ENCODE assay signal across 40 cellular contexts in the genomic region with DNA sequence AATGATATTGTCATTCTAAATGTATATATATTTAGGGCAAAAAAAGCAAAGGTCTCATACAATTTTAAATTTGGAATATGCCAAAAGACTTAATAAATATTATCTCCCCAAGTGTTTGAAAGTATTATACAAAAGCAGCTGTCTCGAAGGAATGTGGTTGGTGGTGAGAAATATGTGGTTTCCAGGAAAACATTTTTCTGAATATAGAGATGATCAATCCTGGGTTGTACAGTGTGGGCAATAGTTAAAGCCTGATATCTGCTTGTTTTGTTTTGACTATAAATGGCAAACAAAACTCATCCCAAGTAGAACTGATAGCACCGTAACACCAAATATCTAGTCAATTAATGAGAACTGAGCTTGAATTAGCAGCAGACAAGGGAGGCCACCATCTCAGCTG.
"Had no signal": no experiment of that assay in that cellular context is flagged by ENCODE, and none has a peak within 500 bp of the region (broad histone marks: within the 10 kb centered on the region; RNA-seq: fewer than 3 reads in every experiment).

No MANE protein-coding gene starts in this region.

- H3K27ac Mint-ChIP-seq: activated B cell treated with CpG ODN at 0.5 μM for 24 hours; activated CD8-positive, alpha-beta memory T cell treated with anti-CD3 and anti-CD28 coated beads, Interleukin-2, amount 10 ng/mL, durations not matched to agents 7 days and 5 days; activated CD8-positive, alpha-beta T cell treated with anti-CD3 and anti-CD28 coated beads, Interleukin-2, amount 10 ng/mL, durations not matched to agents 7 days and 5 days; activated naive CD4-positive, alpha-beta T cell treated with anti-CD3 and anti-CD28 coated beads for 36 hours; activated naive CD4-positive, alpha-beta T cell treated with anti-CD3 and anti-CD28 coated beads, Interleukin-2, amount 50 U/mL, for 24 hours; activated naive CD8-positive, alpha-beta T cell treated with anti-CD3 and anti-CD28 coated beads for 36 hours; activated naive CD8-positive, alpha-beta T cell treated with anti-CD3 and anti-CD28 coated beads, Interleukin-2, amount 50 U/mL, for 24 hours; activated T-helper 1 cell treated with anti-CD3 and anti-CD28 coated beads, Interleukin-12 subunit alpha, Interleukin-12 subunit beta, Interleukin-2, Interleukin-4 antibody, amounts not matched to agents 30 ng/mL and 10 ng/mL and 1 ng/mL, durations not matched to agents 14 hours and 24 hours and 36 hours; activated T-helper 2 cell treated with anti-CD3 and anti-CD28 coated beads, Interferon-gamma antibody, Interleukin-2, Interleukin-4, amounts not matched to agents 10 μg/mL and 5 μg/mL and 100 μg/mL, durations not matched to agents 14 hours and 24 hours and 36 hours; dendritic cell treated with granulocyte-macrophage colony-stimulating factor and Interleukin-4, amounts not matched to agents 40 ng/mL and 50 ng/mL, for 4 days; endodermal cell; T-helper 17 cell; T-helper 2 cell treated with Interferon-gamma antibody and Interleukin-4, amounts not matched to agents 5 μg/mL and 100 μg/mL, for 36 hours had no signal

- H3K36me3 Mint-ChIP-seq: activated CD8-positive, alpha-beta memory T cell treated with anti-CD3 and anti-CD28 coated beads, Interleukin-2, amount 10 ng/mL, durations not matched to agents 7 days and 5 days; activated naive CD4-positive, alpha-beta T cell treated with anti-CD3 and anti-CD28 coated beads, Interleukin-2, amount 50 U/mL, for 24 hours; activated naive CD8-positive, alpha-beta T cell treated with anti-CD3 and anti-CD28 coated beads for 36 hours had no signal

- H3K27ac ChIP-seq: adrenal gland, body of pancreas, cardiac muscle cell, coronary artery, dorsolateral prefrontal cortex, esophagus muscularis mucosa, foreskin keratinocyte, gastrocnemius medialis, heart left ventricle, WERI-Rb-1 had no signal

- H3K4me1 ChIP-seq: adrenal gland, body of pancreas, foreskin keratinocyte, gastrocnemius medialis had no signal

- H3K9me3 Mint-ChIP-seq: activated naive CD4-positive, alpha-beta T cell treated with anti-CD3 and anti-CD28 coated beads for 36 hours; activated naive CD4-positive, alpha-beta T cell treated with anti-CD3 and anti-CD28 coated beads, Interleukin-2, amount 50 U/mL, for 24 hours; activated naive CD8-positive, alpha-beta T cell treated with anti-CD3 and anti-CD28 coated beads for 36 hours; activated T-helper 1 cell treated with anti-CD3 and anti-CD28 coated beads, Interleukin-12 subunit alpha, Interleukin-12 subunit beta, Interleukin-2, Interleukin-4 antibody, amounts not matched to agents 30 ng/mL and 10 ng/mL and 1 ng/mL, durations not matched to agents 14 hours and 24 hours and 36 hours; activated T-helper 2 cell treated with anti-CD3 and anti-CD28 coated beads, Interferon-gamma antibody, Interleukin-2, Interleukin-4, amounts not matched to agents 10 μg/mL and 5 μg/mL and 100 μg/mL, durations not matched to agents 14 hours and 24 hours and 36 hours; endodermal cell; T-helper 2 cell treated with Interferon-gamma antibody and Interleukin-4, amounts not matched to agents 5 μg/mL and 100 μg/mL, for 36 hours had no signal

- H3K9me3 ChIP-seq: adrenal gland, body of pancreas, esophagus muscularis mucosa, gastrocnemius medialis had no signal

- H3K27me3 ChIP-seq: adrenal gland, body of pancreas, cardiac muscle cell, dorsolateral prefrontal cortex, esophagus muscularis mucosa, gastrocnemius medialis, heart left ventricle had no signal

- ATAC-seq: activated CD4-positive, CD25-positive, alpha-beta regulatory T cell treated with anti-CD3 and anti-CD28 coated beads, Interleukin-2, amount 50 U/mL, for 24 hours; activated CD8-positive, alpha-beta memory T cell treated with anti-CD3 and anti-CD28 coated beads, Interleukin-2, amount 10 ng/mL, durations not matched to agents 7 days and 5 days; activated CD8-positive, alpha-beta T cell treated with anti-CD3 and anti-CD28 coated beads, Interleukin-2, amount 10 ng/mL, durations not matched to agents 7 days and 5 days; activated naive CD8-positive, alpha-beta T cell treated with anti-CD3 and anti-CD28 coated beads, Interleukin-2, amount 50 U/mL, for 24 hours; body of pancreas; foreskin keratinocyte; gastrocnemius medialis; heart left ventricle; T-helper 17 cell had no signal

- H3K27me3 Mint-ChIP-seq: activated B cell treated with CpG ODN at 0.5 μM for 24 hours; activated CD8-positive, alpha-beta memory T cell treated with anti-CD3 and anti-CD28 coated beads, Interleukin-2, amount 10 ng/mL, durations not matched to agents 7 days and 5 days; activated naive CD4-positive, alpha-beta T cell treated with anti-CD3 and anti-CD28 coated beads, Interleukin-2, amount 50 U/mL, for 24 hours; activated naive CD8-positive, alpha-beta T cell treated with anti-CD3 and anti-CD28 coated beads for 36 hours; activated naive CD8-positive, alpha-beta T cell treated with anti-CD3 and anti-CD28 coated beads, Interleukin-2, amount 50 U/mL, for 24 hours; dendritic cell treated with granulocyte-macrophage colony-stimulating factor and Interleukin-4, amounts not matched to agents 40 ng/mL and 50 ng/mL, for 4 days had no signal

- H3K4me3 Mint-ChIP-seq: activated B cell treated with CpG ODN at 0.5 μM for 24 hours; activated CD8-positive, alpha-beta memory T cell treated with anti-CD3 and anti-CD28 coated beads, Interleukin-2, amount 10 ng/mL, durations not matched to agents 7 days and 5 days; activated CD8-positive, alpha-beta T cell treated with anti-CD3 and anti-CD28 coated beads, Interleukin-2, amount 10 ng/mL, durations not matched to agents 7 days and 5 days; activated naive CD4-positive, alpha-beta T cell treated with anti-CD3 and anti-CD28 coated beads for 36 hours; activated naive CD4-positive, alpha-beta T cell treated with anti-CD3 and anti-CD28 coated beads, Interleukin-2, amount 50 U/mL, for 24 hours; activated naive CD8-positive, alpha-beta T cell treated with anti-CD3 and anti-CD28 coated beads for 36 hours; activated naive CD8-positive, alpha-beta T cell treated with anti-CD3 and anti-CD28 coated beads, Interleukin-2, amount 50 U/mL, for 24 hours; activated T-helper 1 cell treated with anti-CD3 and anti-CD28 coated beads, Interleukin-12 subunit alpha, Interleukin-12 subunit beta, Interleukin-2, Interleukin-4 antibody, amounts not matched to agents 30 ng/mL and 10 ng/mL and 1 ng/mL, durations not matched to agents 14 hours and 24 hours and 36 hours; dendritic cell treated with granulocyte-macrophage colony-stimulating factor and Interleukin-4, amounts not matched to agents 40 ng/mL and 50 ng/mL, for 4 days; endodermal cell; T-helper 17 cell; T-helper 2 cell treated with Interferon-gamma antibody and Interleukin-4, amounts not matched to agents 5 μg/mL and 100 μg/mL, for 36 hours had no signal

- H3K4me3 ChIP-seq: adrenal gland, body of pancreas, cardiac muscle cell, coronary artery, dorsolateral prefrontal cortex, esophagus muscularis mucosa, gastrocnemius medialis, heart left ventricle had no signal

- H3K4me1 Mint-ChIP-seq: activated B cell treated with CpG ODN at 0.5 μM for 24 hours; activated naive CD4-positive, alpha-beta T cell treated with anti-CD3 and anti-CD28 coated beads, Interleukin-2, amount 50 U/mL, for 24 hours; activated naive CD8-positive, alpha-beta T cell treated with anti-CD3 and anti-CD28 coated beads, Interleukin-2, amount 50 U/mL, for 24 hours; endodermal cell; T-helper 17 cell had no signal

- DNase-seq: activated B cell treated with CpG ODN at 0.5 μM for 24 hours; activated CD4-positive, alpha-beta T cell treated with anti-CD3 and anti-CD28 coated beads for 48 hours; activated CD4-positive, alpha-beta T cell treated with anti-CD3 and anti-CD28 coated beads, Interleukin-2, amount 50 U/mL, for 1 hour; activated CD4-positive, alpha-beta T cell treated with anti-CD3 and anti-CD28 coated beads, Interleukin-2, amount 50 U/mL, for 48 hours; activated CD8-positive, alpha-beta memory T cell treated with anti-CD3 and anti-CD28 coated beads, Interleukin-2, amount 10 ng/mL, durations not matched to agents 7 days and 5 days; activated CD8-positive, alpha-beta memory T cell treated with anti-CD3 and anti-CD28 coated beads, Interleukin-2, amount 50 U/mL, for 4 hours; activated CD8-positive, alpha-beta T cell treated with anti-CD3 and anti-CD28 coated beads, Interleukin-2, amount 10 ng/mL, durations not matched to agents 7 days and 5 days; activated effector memory CD4-positive, alpha-beta T cell treated with anti-CD3 and anti-CD28 coated beads, Interleukin-2, amount 50 U/mL, for 16 hours; activated naive CD4-positive, alpha-beta T cell treated with anti-CD3 and anti-CD28 coated beads for 36 hours; activated naive CD8-positive, alpha-beta T cell treated with anti-CD3 and anti-CD28 coated beads for 36 hours; activated naive CD8-positive, alpha-beta T cell treated with anti-CD3 and anti-CD28 coated beads, Interleukin-2, amount 50 U/mL, for 24 hours; activated T-cell treated with anti-CD3 and anti-CD28 coated beads, Interleukin-2, amount 50 U/mL, for 1 hour; activated T-cell treated with anti-CD3 and anti-CD28 coated beads, Interleukin-2, amount 50 U/mL, for 48 hours; adrenal gland; amygdala; aorta; body of pancreas; central memory CD4-positive, alpha-beta T cell; cerebellar nuclear complex; dorsolateral prefrontal cortex; effector memory CD4-positive, alpha-beta T cell; endodermal cell; erythroblast; foreskin keratinocyte; gastrocnemius medialis; glutamatergic neuron; heart left ventricle; T-helper 1 cell; T-helper 17 cell; T1000; WERI-Rb-1 had no signal

- H3K36me3 ChIP-seq: adrenal gland, cardiac muscle cell, esophagus muscularis mucosa, gastrocnemius medialis, heart left ventricle, WERI-Rb-1 had no signal
